In the genomic region with DNA sequence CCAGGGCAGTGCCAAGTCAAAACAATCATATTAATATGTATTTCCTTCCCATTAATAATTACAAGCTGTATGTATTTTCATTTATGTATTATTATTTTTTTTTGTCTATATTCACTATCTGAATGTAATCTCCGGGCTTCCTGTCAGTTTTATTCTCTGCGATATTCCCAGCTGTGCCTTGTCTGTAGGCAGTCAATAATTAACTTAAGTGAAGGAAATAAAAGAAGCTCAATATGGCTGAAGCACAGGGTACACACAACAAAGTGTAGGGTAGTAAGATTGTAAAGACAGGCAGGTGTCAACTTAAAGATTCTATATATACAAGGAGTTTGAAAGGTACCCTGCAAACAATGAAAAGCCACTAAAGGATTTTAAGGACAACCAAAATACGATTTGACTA, we compare ENCODE assay signal across 24 cellular contexts.
DNase-seq lines count a peak whose midpoint lies in the region; ATAC-seq and TF ChIP-seq lines count a peak whose summit lies in the region.
"Had no signal": no experiment of that assay in that cellular context is flagged by ENCODE, and none has a peak within 500 bp of the region (broad histone marks: within the 10 kb centered on the region; RNA-seq: fewer than 3 reads in every experiment).

No MANE protein-coding gene starts in this region.

- peaks cover 9 to 59% (median 45%) of the 10 kb centered on the region in 5 donors for H3K36me3 Mint-ChIP-seq in naive thymus-derived CD4-positive, alpha-beta T cell
- H3K36me3 Mint-ChIP-seq in neural progenitor cell, result peaks cover 18% of the 10 kb centered on the region

- peaks cover 0 to 4% (median 0%) of the 10 kb centered on the region in 7 donors for H3K4me1 Mint-ChIP-seq in naive thymus-derived CD4-positive, alpha-beta T cell
- H3K4me1 Mint-ChIP-seq in neural progenitor cell, result no peaks in the 10 kb centered on the region
- H3K4me1 Mint-ChIP-seq: B cell had no signal

- intact Hi-C loops in naive thymus-derived CD4-positive, alpha-beta T cell (cut with micrococcal nuclease), result no loop called here

- no peak for TF ChIP-seq CTCF in hepatocyte (IDR thresholded peaks at IDR 0.05; ENCODE audit: poor library complexity)
- no peak for TF ChIP-seq CTCF in neural progenitor cell (IDR thresholded peaks at IDR 0.05)

- POLR2A ChIA-PET in naive thymus-derived CD4-positive, alpha-beta T cell (lab: Charles Lee), result interaction anchor here (0.6 kb wide), 1 partner anchor 177 kb away, joined by 3 read pairs; no protein-coding TSS in a partner anchor

- H3K27me3 ChIP-seq in hepatocyte (no peaks in the 10 kb centered on the region), neural progenitor cell (no peaks in the 10 kb centered on the region)
- no peaks in the 10 kb centered on the region for H3K27me3 ChIP-seq in naive thymus-derived CD4-positive, alpha-beta T cell (ENCODE audit: control insufficient read depth in 2 of 2, insufficient read depth in 2 of 2, low read length in 2 of 2)
- H3K27me3 ChIP-seq: MG63 had no signal

- H3K4me1 ChIP-seq in hepatocyte (ENCODE audit: insufficient read depth), result no peaks in the 10 kb centered on the region
- H3K4me1 ChIP-seq in naive thymus-derived CD4-positive, alpha-beta T cell (ENCODE audit: control insufficient read depth in 2 of 2, insufficient read depth in 2 of 2, low read length in 2 of 2), result no peaks in the 10 kb centered on the region
- no peaks in the 10 kb centered on the region for H3K4me1 ChIP-seq in neural progenitor cell

- H3K27me3 Mint-ChIP-seq in naive thymus-derived CD4-positive, alpha-beta T cell, result no peaks in the 10 kb centered on the region
- no peaks in the 10 kb centered on the region for H3K27me3 Mint-ChIP-seq in neural progenitor cell (ENCODE audit: insufficient read depth, low read depth)
- H3K27me3 Mint-ChIP-seq: B cell had no signal

- 73% methylated on average over 3 of the region's 3 CpGs for WGBS in hepatocyte (ENCODE audit: low lambda C conversion rate, missing lambda C conversion rate)

- H3K4me3 ChIP-seq in hepatocyte (no peak overlapping the region), neural progenitor cell (no peak overlapping the region)
- H3K4me3 ChIP-seq in naive thymus-derived CD4-positive, alpha-beta T cell (ENCODE audit: low read length), result no peak overlapping the region
- H3K4me3 ChIP-seq: GM23248, K562, MG63, SK-N-MC had no signal

- no peaks in the 10 kb centered on the region for H3K9me2 ChIP-seq in hepatocyte (replicated peaks; ENCODE audit: insufficient read depth)

- H3K27ac Mint-ChIP-seq in naive thymus-derived CD4-positive, alpha-beta T cell, result peak overlapping the region in 5 of 9 donors; percentile 5 to 32 (median 23)
- H3K27ac Mint-ChIP-seq in neural progenitor cell, result no peak overlapping the region
- H3K27ac Mint-ChIP-seq: B cell had no signal

- H2AFZ ChIP-seq in hepatocyte (no peak overlapping the region), neural progenitor cell (replicated peaks) (no peak overlapping the region)
- H2AFZ ChIP-seq: GM23248 had no signal

- no peaks in the 10 kb centered on the region for H3K79me2 ChIP-seq in hepatocyte
- H3K79me2 ChIP-seq in neural progenitor cell (ENCODE audit: low read depth), result no peaks in the 10 kb centered on the region

- no peak overlapping the region for H3K4me3 Mint-ChIP-seq in naive thymus-derived CD4-positive, alpha-beta T cell
- no peak overlapping the region for H3K4me3 Mint-ChIP-seq in neural progenitor cell
- H3K4me3 Mint-ChIP-seq: B cell had no signal

- H4K20me1 ChIP-seq in hepatocyte (ENCODE audit: insufficient read depth, poor library complexity, severe bottlenecking), result no peaks in the 10 kb centered on the region
- H4K20me1 ChIP-seq in neural progenitor cell (ENCODE audit: low read depth), result no peaks in the 10 kb centered on the region

- H3K9me3 ChIP-seq in hepatocyte (ENCODE audit: low read depth), result no peaks in the 10 kb centered on the region
- no peaks in the 10 kb centered on the region for H3K9me3 ChIP-seq in naive thymus-derived CD4-positive, alpha-beta T cell (ENCODE audit: control insufficient read depth in 2 of 3, low read length in 3 of 3)
- H3K9me3 ChIP-seq in neural progenitor cell (ENCODE audit: low read depth), result no peaks in the 10 kb centered on the region
- H3K9me3 ChIP-seq: MG63 had no signal

- no peaks in the 10 kb centered on the region for H3K9me3 Mint-ChIP-seq in naive thymus-derived CD4-positive, alpha-beta T cell
- no peaks in the 10 kb centered on the region for H3K9me3 Mint-ChIP-seq in neural progenitor cell

- H3K36me3 ChIP-seq in hepatocyte (replicated peaks; ENCODE audit: insufficient read depth, low read depth) (no peaks in the 10 kb centered on the region), neural progenitor cell (peaks cover 19% of the 10 kb centered on the region)
- peaks cover 17 to 66% (median 19%) of the 10 kb centered on the region in 3 experiments for H3K36me3 ChIP-seq in naive thymus-derived CD4-positive, alpha-beta T cell (ENCODE audit: control insufficient read depth in 2 of 3, insufficient read depth in 3 of 3, low read length in 3 of 3)

- H3K27ac ChIP-seq in hepatocyte, result no peak overlapping the region
- H3K27ac ChIP-seq in naive thymus-derived CD4-positive, alpha-beta T cell (ENCODE audit: low read depth, low read length), result no peak overlapping the region
- no peak overlapping the region for H3K27ac ChIP-seq in neural progenitor cell
- H3K27ac ChIP-seq: 22Rv1, C4-2B, GM23248, SK-N-MC had no signal

- H3K9ac ChIP-seq in neural progenitor cell, result no peak overlapping the region
- H3K9ac ChIP-seq: GM23248 had no signal

- no peak for ATAC-seq in naive thymus-derived CD4-positive, alpha-beta T cell
- no peak for ATAC-seq in activated CD4-positive, CD25-positive, alpha-beta regulatory T cell treated with anti-CD3 and anti-CD28 coated beads, Interleukin-2, amount 50 U/mL, for 24 hours
- no peak for ATAC-seq in HG03457 (IDR thresholded peaks at IDR 0.05; ENCODE audit: unreplicated experiment)
- ATAC-seq: K562 had no signal

- CTCF ChIA-PET in naive thymus-derived CD4-positive, alpha-beta T cell (lab: Charles Lee), result interaction anchor here (0.6 kb wide), 1 partner anchor 152 kb away, joined by 5 read pairs; no protein-coding TSS in a partner anchor

- H3K4me2 ChIP-seq in hepatocyte (peak overlapping the region; percentile 38), neural progenitor cell (no peak overlapping the region)

- no peaks in the 10 kb centered on the region for H3F3A ChIP-seq in neural progenitor cell (ENCODE audit: low read depth)

- DNase-seq in NCI-H146 (lab: John Stamatoyannopoulos, UW) (peak; percentile 4), NCI-H146 treated with DMSO at 0.1 percent for 48 hours (lab: John Stamatoyannopoulos, UW; ENCODE audit: unreplicated experiment) (no peak), DMS53 (lab: John Stamatoyannopoulos, UW) (peak; percentile 54), hepatocyte (ENCODE audit: low spot score) (no peak), neural progenitor cell (ENCODE audit: low spot score) (no peak)
- DNase-seq in naive thymus-derived CD4-positive, alpha-beta T cell, result no peak
- DNase-seq: Calu3, DMS153, GM23248, H7, MG63, NCI-H1105 treated with DMSO at 0.1 percent for 48 hours, NCI-H1694, NCI-H2029 treated with DMSO at 0.1 percent for 48 hours, NCI-H2227 treated with DMSO at 0.1 percent for 48 hours, NCI-H526 treated with DMSO at 0.1 percent for 48 hours, SIG-M5 had no signal

Comparison
In these comparisons a context has a peak if more than half of its experiments do, and no peak if none do; other contexts are left out.
1. DNase-seq: peak in NCI-H146 (single experiment) and DMS53 (single experiment); none in NCI-H146 treated with DMSO at 0.1 percent for 48 hours (single experiment), hepatocyte (single experiment), naive thymus-derived CD4-positive, alpha-beta T cell (0 of 9) and neural progenitor cell (single experiment).